Comparison of ENCODE assay signal across 12 cellular contexts in genomic region chr1:56374026-56374974, GRCh38.
DNase-seq lines count a peak whose midpoint lies in the region; TF ChIP-seq lines count a peak whose summit lies in the region.
"Had no signal": no experiment of that assay in that cellular context is flagged by ENCODE, and none has a peak within 500 bp of the region (broad histone marks: within the 10 kb centered on the region; RNA-seq: fewer than 3 reads in every experiment).

No MANE protein-coding gene starts in this region.

- TF ChIP-seq CTCF in left ventricle myocardium inferior (IDR thresholded peaks at IDR 0.05; ENCODE audit: borderline replicate concordance): no peak
- TF ChIP-seq CTCF in vagina (IDR thresholded peaks at IDR 0.05): no peak

- intact Hi-C loops in left ventricle myocardium inferior (cut with micrococcal nuclease): no loop called here
- intact Hi-C loops in vagina (cut with DNase I): no loop called here

- DNase-seq in SHP77 (lab: John Stamatoyannopoulos, UW) (peak; percentile 44 to 51), SHP77 treated with DMSO at 0.1 percent for 48 hours (lab: John Stamatoyannopoulos, UW) (no peak), SK-N-DZ (ENCODE audit: low spot score) (peak; percentile 75), left ventricle myocardium inferior (peak; percentile 36), vagina (ENCODE audit: extremely low spot score in 2 of 2) (no peak), cortex of kidney (lab: John Stamatoyannopoulos, UW) (no peak), GDM1 (lab: John Stamatoyannopoulos, UW) (no peak), germinal center (ENCODE audit: low spot score) (no peak)
- DNase-seq: activated CD4-positive, alpha-beta T cell treated with anti-CD3 and anti-CD28 coated beads, Interleukin-2, amount 10 ng/mL, durations not matched to agents 7 days and 5 days; effector CD8-positive, alpha-beta T cell; stimulated activated CD4-positive, alpha-beta T cell treated with anti-CD3 and anti-CD28 coated beads, Interleukin-2, amount 100 ng/mL, for 24 hours had no signal

- H3K9me3 ChIP-seq in left ventricle myocardium inferior (replicated peaks) (no peaks in the 10 kb centered on the region), vagina (no peaks in the 10 kb centered on the region)

- H3K27ac ChIP-seq in left ventricle myocardium inferior (replicated peaks): peak overlapping the region; percentile 87
- peak overlapping the region; percentile 27 for H3K27ac ChIP-seq in vagina
- H3K27ac ChIP-seq: SK-N-MC had no signal

- H3K4me3 ChIP-seq in left ventricle myocardium inferior (peak overlapping the region; percentile 37), vagina (no peak overlapping the region)
- H3K4me3 ChIP-seq: SK-N-MC had no signal

- no peak for TF ChIP-seq POLR2A in vagina (IDR thresholded peaks at IDR 0.05)

- H3K4me1 ChIP-seq in left ventricle myocardium inferior (peaks cover 65% of the 10 kb centered on the region), vagina (peaks cover 55% of the 10 kb centered on the region)

- H3K27me3 ChIP-seq in left ventricle myocardium inferior (ENCODE audit: low read depth): no peaks in the 10 kb centered on the region
- H3K27me3 ChIP-seq in vagina: no peaks in the 10 kb centered on the region

- H3K36me3 ChIP-seq in left ventricle myocardium inferior (no peaks in the 10 kb centered on the region), vagina (no peaks in the 10 kb centered on the region)

Comparison
In these comparisons a context has a peak if more than half of its experiments do, and no peak if none do; other contexts are left out.
1. DNase-seq: peak in SHP77 (2 of 2), SK-N-DZ (single experiment) and left ventricle myocardium inferior (single experiment); none in SHP77 treated with DMSO at 0.1 percent for 48 hours (single experiment), vagina (0 of 2), cortex of kidney (single experiment), GDM1 (single experiment) and germinal center (single experiment).